ENCODE assay signal across 10 cellular contexts in genomic region chr9:89484475-89485404, GRCh38. TPM values are rescaled to one million over a fixed set of nuclear protein-coding genes. Genes with fewer than 3 reads are reported as not detected.
DNase-seq lines count a peak whose midpoint lies in the region; ATAC-seq and TF ChIP-seq lines count a peak whose summit lies in the region.
"Had no signal": no experiment of that assay in that cellular context is flagged by ENCODE, and none has a peak within 500 bp of the region (broad histone marks: within the 10 kb centered on the region; RNA-seq: fewer than 3 reads in every experiment).

No MANE protein-coding gene starts in this region.

- CTCF ChIA-PET in naive thymus-derived CD4-positive, alpha-beta T cell (lab: Charles Lee) = interaction anchor here (0.8 to 1.2 kb wide), 3 partner anchors 39 to 65 kb away, joined by 3 to 6 read pairs (median 3); no protein-coding TSS in a partner anchor

- peak overlapping the region; percentile 85 to 100 (median 90) for H3K4me3 Mint-ChIP-seq in naive thymus-derived CD4-positive, alpha-beta T cell

- H3K9me3 Mint-ChIP-seq in naive thymus-derived CD4-positive, alpha-beta T cell = peaks cover 0 to 5% (median 0%) of the 10 kb centered on the region in 11 donors

- H3K27ac Mint-ChIP-seq in naive thymus-derived CD4-positive, alpha-beta T cell = peak overlapping the region; percentile 75 to 99 (median 93)

- DNase-seq in GM13977 (ENCODE audit: low spot score) (peak; percentile 72), midbrain (lab: John Stamatoyannopoulos, UW) (no peak), caudate nucleus (lab: John Stamatoyannopoulos, UW) (no peak), NCI-H187 (lab: John Stamatoyannopoulos, UW) (no peak)
- DNase-seq in activated CD8-positive, alpha-beta memory T cell treated with anti-CD3 and anti-CD28 coated beads, Interleukin-2, amount 50 U/mL, for 4 hours = peak; percentile 5
- peak in 1 of 9 donors; percentile 15 for DNase-seq in naive thymus-derived CD4-positive, alpha-beta T cell
- DNase-seq: foreskin melanocyte, NCI-H226 had no signal

- peak overlapping the region; percentile 68 for H3K27ac ChIP-seq in naive thymus-derived CD4-positive, alpha-beta T cell (ENCODE audit: low read depth, low read length)
- no peak overlapping the region for H3K27ac ChIP-seq in caudate nucleus (ENCODE audit: low read depth, low read length)

- no peak for TF ChIP-seq CTCF in GM13977 (IDR thresholded peaks at IDR 0.05; ENCODE audit: extremely low read depth, insufficient read depth, missing control alignments)

- H3K27me3 Mint-ChIP-seq in naive thymus-derived CD4-positive, alpha-beta T cell = no peaks in the 10 kb centered on the region

- H3K4me1 Mint-ChIP-seq in naive thymus-derived CD4-positive, alpha-beta T cell = peaks cover 70 to 96% (median 90%) of the 10 kb centered on the region in 7 donors

- H3K36me3 Mint-ChIP-seq in naive thymus-derived CD4-positive, alpha-beta T cell = peaks cover 12 to 37% (median 31%) of the 10 kb centered on the region in 5 donors

- H3K36me3 ChIP-seq in naive thymus-derived CD4-positive, alpha-beta T cell (ENCODE audit: control insufficient read depth in 2 of 3, insufficient read depth in 3 of 3, low read length in 3 of 3) = peaks cover 0 to 6% (median 0%) of the 10 kb centered on the region in 3 experiments

- H3K27me3 ChIP-seq in naive thymus-derived CD4-positive, alpha-beta T cell (ENCODE audit: control insufficient read depth in 2 of 2, insufficient read depth in 2 of 2, low read length in 2 of 2) = no peaks in the 10 kb centered on the region

- ATAC-seq in HG02610 (IDR thresholded peaks at IDR 0.05; ENCODE audit: unreplicated experiment) (peak; percentile 34), GM19397 (IDR thresholded peaks at IDR 0.05; ENCODE audit: unreplicated experiment) (no peak)
- ATAC-seq in naive thymus-derived CD4-positive, alpha-beta T cell = peak; percentile 7

- intact Hi-C loops in naive thymus-derived CD4-positive, alpha-beta T cell (cut with micrococcal nuclease) = loop anchor here in 1 of 2 donors (1.0 to 5.0 kb wide), 8 partner anchors 15 to 167 kb away; partner anchors contain the start of gene SECISBP2

- peak overlapping the region; percentile 48 for H3K4me3 ChIP-seq in naive thymus-derived CD4-positive, alpha-beta T cell (ENCODE audit: low read length)

- in situ Hi-C loops in GM13977 (cut with MboI; ENCODE audit: low pct_unique_long_range_greater_than_20kb, low sequenced_read_pairs, unreplicated experiment) = no loop called here

- POLR2A ChIA-PET in naive thymus-derived CD4-positive, alpha-beta T cell (lab: Charles Lee) = interaction anchor here (0.6 to 5.3 kb wide), 14 partner anchors 10 to 174 kb away, joined by 3 to 45 read pairs (median 5); partner anchors contain the start of gene CKS2

- H3K9me3 ChIP-seq in naive thymus-derived CD4-positive, alpha-beta T cell (ENCODE audit: control insufficient read depth in 2 of 3, low read length in 3 of 3) = no peaks in the 10 kb centered on the region

- H3K4me1 ChIP-seq in naive thymus-derived CD4-positive, alpha-beta T cell (ENCODE audit: control insufficient read depth in 2 of 2, insufficient read depth in 2 of 2, low read length in 2 of 2) = peaks cover 70 to 74% of the 10 kb centered on the region in 2 donors

RNA-seq across cellular contexts. Expression of gene SEMA4D, which starts 13.2 kb away (rescaled TPM):
- total RNA-seq in naive thymus-derived CD4-positive, alpha-beta T cell = 100 to 1,000 TPM; 389 to 465 (median 460) TPM
- 100 to 1,000 TPM; 114 to 268 TPM for polyA plus RNA-seq in naive thymus-derived CD4-positive, alpha-beta T cell

Comparison
In these comparisons a context has a peak if more than half of its experiments do, and no peak if none do; other contexts are left out.
1. DNase-seq: peak in GM13977 (single experiment) and activated CD8-positive, alpha-beta memory T cell treated with anti-CD3 and anti-CD28 coated beads, Interleukin-2, amount 50 U/mL, for 4 hours (single experiment); none in midbrain (single experiment), caudate nucleus (0 of 61) and NCI-H187 (0 of 2).